17 cellular contexts compared by ENCODE assay signal in the genomic region with DNA sequence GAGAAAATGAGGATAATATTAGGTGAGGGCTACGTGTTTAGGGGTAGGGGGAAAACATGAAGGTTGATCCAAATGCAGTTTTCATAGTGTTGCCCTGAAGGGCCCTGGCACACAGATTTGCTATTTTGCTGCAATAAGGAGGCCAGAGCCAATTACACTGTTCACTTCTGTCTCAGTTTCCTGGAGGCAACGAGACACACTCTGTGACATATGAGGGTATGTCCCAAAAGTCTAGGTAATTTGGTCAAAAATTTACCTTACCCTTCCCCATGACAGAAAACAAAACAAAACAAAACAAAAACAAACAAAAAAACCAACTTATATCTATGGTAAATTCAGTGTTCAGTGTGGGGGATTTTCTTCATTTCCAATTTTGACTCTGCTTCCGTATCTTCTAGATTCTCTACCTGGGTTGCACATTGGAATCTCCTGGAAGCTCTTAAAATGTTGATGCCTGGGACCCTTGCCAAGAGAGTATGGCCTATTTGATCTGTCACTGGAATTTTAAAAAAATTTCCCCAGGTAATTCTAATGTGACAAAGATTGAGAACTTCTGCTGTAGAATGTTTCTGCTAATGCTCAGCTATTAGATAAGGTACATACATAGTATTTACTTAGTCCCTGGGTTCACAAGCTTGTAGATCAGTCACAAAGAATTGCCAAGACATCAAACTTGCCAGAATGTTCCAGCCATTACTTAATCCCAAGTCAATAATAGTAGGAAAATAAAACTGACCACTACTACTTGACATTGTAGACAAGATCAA.
A peak's percentile ranks its signal among the peaks of the same experiment; 100 is the strongest.
DNase-seq lines count a peak whose midpoint lies in the region; ATAC-seq, FAIRE-seq and TF ChIP-seq lines count a peak whose summit lies in the region.
"Had no signal": no experiment of that assay in that cellular context is flagged by ENCODE, and none has a peak within 500 bp of the region (broad histone marks: within the 10 kb centered on the region; RNA-seq: fewer than 3 reads in every experiment).

No MANE protein-coding gene starts in this region.

- no peak for DNase-seq in GM12892 (ENCODE audit: insufficient read length)
- peak; percentile 4 for DNase-seq in GM12878 (ENCODE audit: low read depth, low spot score)
- no peak for DNase-seq in NOMO-1 (lab: John Stamatoyannopoulos, UW; ENCODE audit: unreplicated experiment in 2 of 2)
- DNase-seq in heart right ventricle = no peak
- no peak for DNase-seq in DMS53 treated with DMSO at 0.1 percent for 48 hours (lab: John Stamatoyannopoulos, UW; ENCODE audit: unreplicated experiment)
- DNase-seq: C1 segment of cervical spinal cord; Calu3; CD4-positive, alpha-beta T cell; DMS 273 treated with DMSO at 0.1 percent for 48 hours; DMS79; KG1 had no signal

- H3K4me1 ChIP-seq in GM12878 (ENCODE audit: control insufficient read depth, insufficient read depth, low read length) (no peaks in the 10 kb centered on the region), heart right ventricle (no peaks in the 10 kb centered on the region)

- H4K20me1 ChIP-seq in GM12878 (ENCODE audit: control insufficient read depth, insufficient read depth) = no peaks in the 10 kb centered on the region

- TF ChIP-seq CTCF in GM12878 (IDR thresholded peaks at IDR 0.05 in 2 of 3, conservative IDR thresholded peaks at IDR 0.05 in 1 of 3; ENCODE audit: control insufficient read depth in 2 of 3, extremely low read depth in 1 of 3, insufficient read depth in 1 of 3, low read depth in 3 of 3, low read length in 3 of 3) (no peak), heart right ventricle (IDR thresholded peaks at IDR 0.05) (no peak)

- no peak for TF ChIP-seq RAD21 in GM12878 (IDR thresholded peaks at IDR 0.05; ENCODE audit: insufficient read depth, low read depth, low read length)

- no peak for TF ChIP-seq EP300 in GM12878 (IDR thresholded peaks at IDR 0.05; ENCODE audit: borderline replicate concordance in 1 of 2, control insufficient read depth in 1 of 2, low read depth in 2 of 2, low read length in 2 of 2)

- POLR2A ChIA-PET in GM12878 (lab: Charles Lee) = no interaction called here

- no peak overlapping the region for H3K9ac ChIP-seq in GM12878 (ENCODE audit: control insufficient read depth, insufficient read depth, low read length)

- 2% methylated on average over 3 of the region's 3 CpGs for WGBS in GM12878 (ENCODE audit: insufficient coverage, insufficient replicate concordance, low lambda C conversion rate, missing lambda C conversion rate)
- WGBS in heart right ventricle, 2 donors = 73 to 84% methylated on average over 3 of the region's 3 CpGs

- ATAC-seq in GM21717 (IDR thresholded peaks at IDR 0.05; ENCODE audit: unreplicated experiment) = peak; percentile 63
- ATAC-seq in HG02852 (IDR thresholded peaks at IDR 0.05; ENCODE audit: unreplicated experiment) = peak; percentile 73
- peak; percentile 78 for ATAC-seq in GM12878
- ATAC-seq in heart right ventricle = no peak

- no peak overlapping the region for H3K27ac ChIP-seq in GM12878 (ENCODE audit: control insufficient read depth, insufficient read depth)
- no peak overlapping the region for H3K27ac ChIP-seq in heart right ventricle

- H2AFZ ChIP-seq in GM12878 (ENCODE audit: control insufficient read depth, low read depth, low read length) = peak overlapping the region; percentile 23; the same call in 1 of the 2 replicates

- SMC1A ChIA-PET in GM12878 (lab: Charles Lee; ENCODE audit: uncharacterized antibody, unreplicated experiment) = interaction anchor here (0.6 to 2.4 kb wide), 3 partner anchors 18 to 126 kb away, joined by 3 to 11 read pairs (median 3); no protein-coding TSS in a partner anchor

- intact Hi-C loops in GM12878 (cut with micrococcal nuclease; ENCODE audit: unreplicated experiment) = no loop called here
- intact Hi-C loops in heart right ventricle (cut with DNase I) = no loop called here

- CTCF ChIA-PET in GM12878 (lab: Yijun Ruan, JAX) = no interaction called here

- H3K27me3 ChIP-seq in GM12878 (replicated peaks in 1 of 2; ENCODE audit: control insufficient read depth in 2 of 2, insufficient read depth in 2 of 2, low read length in 1 of 2) (no peaks in the 10 kb centered on the region), heart right ventricle (no peaks in the 10 kb centered on the region)

- H3K79me2 ChIP-seq in GM12878 (ENCODE audit: control insufficient read depth, insufficient read depth, low read length) = no peaks in the 10 kb centered on the region

- 0 out of 2 replicates have a peak overlapping the region, but pooled peaks have one; percentile 17 for H3K4me2 ChIP-seq in GM12878 (ENCODE audit: control insufficient read depth, insufficient read depth)

- no peak for TF ChIP-seq POLR2A in GM12892 (IDR thresholded peaks at IDR 0.05; ENCODE audit: low read depth, low read length)
- TF ChIP-seq POLR2A in GM12878 (IDR thresholded peaks at IDR 0.05; ENCODE audit: low read depth, low read length) = no peak

- no TSS peak for BruUV-seq in GM12878 (replicated peaks; lab: Mats Ljungman, UMichigan)

- no peaks in the 10 kb centered on the region for H3K36me3 ChIP-seq in GM12878 (ENCODE audit: control insufficient read depth in 2 of 2, insufficient read depth in 2 of 2, low read length in 1 of 2)
- H3K36me3 ChIP-seq in heart right ventricle = no peaks in the 10 kb centered on the region
- H3K36me3 ChIP-seq: HAP-1 had no signal

- in situ Hi-C loops in GM12878 (cut with MboI) = no loop called here

- FAIRE-seq in GM12892 (lab: Jason Lieb, UNC) (peak; percentile 48), GM12878 (lab: Jason Lieb, UNC) (no peak)
- FAIRE-seq: A204.1, GM18507, H1 had no signal

- H3K4me3 ChIP-seq in GM12878 = no peak overlapping the region
- H3K4me3 ChIP-seq in heart right ventricle = no peak overlapping the region
- H3K4me3 ChIP-seq: HAP-1 had no signal

- RAD21 ChIA-PET in GM12878 (lab: Charles Lee; ENCODE audit: unreplicated experiment) = interaction anchor here (1.2 kb wide), 2 partner anchors 12 to 94 kb away, joined by 3 to 4 read pairs; no protein-coding TSS in a partner anchor

- H3K9me3 ChIP-seq in GM12878 (replicated peaks; ENCODE audit: control insufficient read depth, insufficient read depth, low read length) = no peaks in the 10 kb centered on the region
- no peaks in the 10 kb centered on the region for H3K9me3 ChIP-seq in heart right ventricle
- H3K9me3 ChIP-seq: HAP-1 had no signal

TF ChIP-seq in GM12878, 131 proteins besides CTCF, POLR2A, EP300 and RAD21:
- peak; percentile 22; the same call in 1 of the 2 replicates for TF ChIP-seq RUNX3 (IDR thresholded peaks at IDR 0.05; ENCODE audit: low read length)
- no peak for TF ChIP-seq ESRRA (IDR thresholded peaks at IDR 0.05; ENCODE audit: low read length)
- peak; percentile 63; the same call in 1 of the 2 replicates for TF ChIP-seq JUNB (IDR thresholded peaks at IDR 0.05)
- no peak for TF ChIP-seq ZNF274 (IDR thresholded peaks at IDR 0.05; ENCODE audit: insufficient read depth, insufficient read length)
- TF ChIP-seq, protein P1, sequence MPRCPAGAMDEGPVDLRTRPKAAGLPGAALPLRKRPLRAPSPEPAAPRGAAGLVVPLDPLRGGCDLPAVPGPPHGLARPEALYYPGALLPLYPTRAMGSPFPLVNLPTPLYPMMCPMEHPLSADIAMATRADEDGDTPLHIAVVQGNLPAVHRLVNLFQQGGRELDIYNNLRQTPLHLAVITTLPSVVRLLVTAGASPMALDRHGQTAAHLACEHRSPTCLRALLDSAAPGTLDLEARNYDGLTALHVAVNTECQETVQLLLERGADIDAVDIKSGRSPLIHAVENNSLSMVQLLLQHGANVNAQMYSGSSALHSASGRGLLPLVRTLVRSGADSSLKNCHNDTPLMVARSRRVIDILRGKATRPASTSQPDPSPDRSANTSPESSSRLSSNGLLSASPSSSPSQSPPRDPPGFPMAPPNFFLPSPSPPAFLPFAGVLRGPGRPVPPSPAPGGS (IDR thresholded peaks at IDR 0.05; ENCODE audit: borderline replicate concordance, insufficient read depth, low read depth, low read length, poor library complexity, severe bottlenecking) = peak; percentile 40
- TF ChIP-seq ETV6 (conservative IDR thresholded peaks at IDR 0.05 in 1 of 2, IDR thresholded peaks at IDR 0.05 in 1 of 2; ENCODE audit: borderline replicate concordance in 1 of 2, low read depth in 1 of 2) = peak in 1 of 2 experiments; percentile 25; a peak in 1 of 4 replicates
- peak; percentile 69; the same call in 1 of the 2 replicates for TF ChIP-seq NFIC (IDR thresholded peaks at IDR 0.05; ENCODE audit: low read depth, low read length)

Comparison
In these comparisons a context has a peak if more than half of its experiments do, and no peak if none do; other contexts are left out.
1. ATAC-seq: peak in GM21717 (single experiment), HG02852 (single experiment) and GM12878 (single experiment); none in heart right ventricle (0 of 8).